In genomic region chr20:63741354-63741675, GRCh38 we compare ENCODE assay signal across 8 cellular contexts. TPM values are rescaled to one million over a fixed set of nuclear protein-coding genes. Genes with fewer than 3 reads are reported as not detected.
A peak's percentile ranks its signal among the peaks of the same experiment; 100 is the strongest.
DNase-seq lines count a peak whose midpoint lies in the region; ATAC-seq, FAIRE-seq and TF ChIP-seq lines count a peak whose summit lies in the region.

No MANE protein-coding gene starts in this region.

- TF ChIP-seq CTCF in OCI-LY3 (IDR thresholded peaks at IDR 0.05; ENCODE audit: low read depth, low read length) (no peak), H1 (IDR thresholded peaks at IDR 0.05; ENCODE audit: control extremely low read depth in 1 of 3, insufficient read depth in 1 of 3, low read depth in 1 of 3, low read length in 3 of 3) (no peak), osteoblast (IDR thresholded peaks at IDR 0.05; ENCODE audit: extremely low read depth, low read depth, low read length) (no peak)

- no peak for TF ChIP-seq EP300 in H1 (IDR thresholded peaks at IDR 0.05; ENCODE audit: borderline replicate concordance in 1 of 2, low read depth in 2 of 2, low read length in 2 of 2)

- H3K79me2 ChIP-seq in OCI-LY3 (ENCODE audit: low read length) (no peaks in the 10 kb centered on the region), H1 (ENCODE audit: control insufficient read depth in 1 of 2, insufficient read depth in 2 of 2, low read length in 2 of 2) (no peaks in the 10 kb centered on the region), osteoblast (ENCODE audit: insufficient read depth, low read length) (peaks cover 4% of the 10 kb centered on the region)

- no peak overlapping the region for H3K23ac ChIP-seq in H1 (ENCODE audit: insufficient read length)

- H3K27me3 ChIP-seq in BLaER1 (no peaks in the 10 kb centered on the region), OCI-LY3 (ENCODE audit: low read depth, low read length) (no peaks in the 10 kb centered on the region), H1 (replicated peaks in 1 of 4; ENCODE audit: control insufficient read depth in 3 of 4, extremely low read depth in 1 of 4, insufficient read depth in 3 of 4, low read length in 3 of 4) (peaks cover 0 to 12% (median 8%) of the 10 kb centered on the region in 4 experiments; a peak in 4 of 7 replicates), osteoblast (ENCODE audit: insufficient read depth, low read length) (no peaks in the 10 kb centered on the region)

- POLR2A ChIA-PET in H1 (lab: Charles Lee; ENCODE audit: partially characterized antibody), result interaction anchor here (1.0 to 2.6 kb wide), 8 partner anchors 9 to 219 kb away, joined by 3 to 23 read pairs (median 6); partner anchors contain the start of genes ARFRP1, RTEL1, TPD52L2 and ZGPAT

- H4K8ac ChIP-seq in H1 (ENCODE audit: extremely low read depth, insufficient read depth, low read length), result no peak overlapping the region

- H2BK20ac ChIP-seq in H1 (ENCODE audit: low read length), result no peak overlapping the region

- no peak overlapping the region for H4K5ac ChIP-seq in H1 (ENCODE audit: insufficient read length, low read depth, low read length)

- H2BK15ac ChIP-seq in H1 (ENCODE audit: low read length), result peak overlapping the region; percentile 46; the same call in 1 of the 2 replicates

- no peak for FAIRE-seq in H1 (lab: Jason Lieb, UNC)

- H2AFZ ChIP-seq in OCI-LY3 (ENCODE audit: low read depth, low read length) (no peak overlapping the region), H1 (ENCODE audit: low read length) (no peak overlapping the region), osteoblast (ENCODE audit: low read length) (no peak overlapping the region)

- H3K4ac ChIP-seq in H1 (replicated peaks; ENCODE audit: insufficient read length, low read depth, low read length), result no peak overlapping the region

- CTCF ChIA-PET in H1 (lab: Charles Lee; ENCODE audit: partially characterized antibody), result interaction anchor here (0.6 to 2.2 kb wide), 11 partner anchors 14 to 264 kb away, joined by 3 to 18 read pairs (median 4); partner anchors contain the start of gene TPD52L2

- no peak for TF ChIP-seq POLR2A in H1 (IDR thresholded peaks at IDR 0.05; ENCODE audit: control extremely low read depth in 1 of 2, low read depth in 2 of 2, low read length in 2 of 2)

- TF ChIP-seq RAD21 in H1 (IDR thresholded peaks at IDR 0.05 in 1 of 2, conservative IDR thresholded peaks at IDR 0.05 in 1 of 2; ENCODE audit: low read depth in 2 of 2, low read length in 2 of 2), result no peak

- H3K4me3 ChIP-seq in BLaER1 (peak overlapping the region; percentile 77), OCI-LY3 (ENCODE audit: low read length) (peak overlapping the region; percentile 89; the same call in 1 of the 2 replicates), H1 (ENCODE audit: extremely low read depth in 1 of 4, insufficient read depth in 2 of 4, low read depth in 3 of 4, low read length in 4 of 4) (peak overlapping the region in 2 of 4 experiments; percentile 49 to 83; a peak in 3 of 8 replicates), osteoblast (ENCODE audit: insufficient read depth, low read length) (peak overlapping the region; percentile 77)

- H3K14ac ChIP-seq in H1 (ENCODE audit: insufficient read length), result no peak overlapping the region

- WGBS in H1 (ENCODE audit: extremely low coverage in 1 of 2, insufficient coverage in 1 of 2, insufficient read length in 1 of 2, insufficient replicate concordance in 2 of 2, low coverage in 1 of 2, low lambda C conversion rate in 2 of 2, missing lambda C conversion rate in 1 of 2), 2 experiments, result 52% methylated on average over 6 of the region's 6 CpGs; no CpG with 5 or more reads in 1 of the 2 experiments

- peak overlapping the region; percentile 78 for H2BK5ac ChIP-seq in H1 (ENCODE audit: low read depth, low read length)

- DNase-seq in H1 (ENCODE audit: low read depth in 1 of 2, low spot score in 2 of 2) (no peak), osteoblast (ENCODE audit: insufficient read length, low spot score, missing footprints) (no peak), nucleus accumbens (lab: John Stamatoyannopoulos, UW) (no peak), NCI-H345 treated with DMSO at 0.1 percent for 48 hours (lab: John Stamatoyannopoulos, UW; ENCODE audit: unreplicated experiment) (no peak), activated gamma-delta T cell treated with Interleukin-2 at 50 U/mL for 16 hours (no peak)

- H3K27ac ChIP-seq in BLaER1 (peak overlapping the region; percentile 81; the same call in 1 of the 2 replicates), OCI-LY3 (ENCODE audit: low read length) (no peak overlapping the region), H1 (ENCODE audit: low read depth, low read length) (no peak overlapping the region), osteoblast (ENCODE audit: low read depth, low read length) (no peak overlapping the region)

- H3K9ac ChIP-seq in BLaER1, result peak overlapping the region; percentile 80
- no peak overlapping the region for H3K9ac ChIP-seq in OCI-LY3 (ENCODE audit: low read length)
- no peak overlapping the region; a peak in 1 of 7 replicates for H3K9ac ChIP-seq in H1 (replicated peaks in 1 of 4; ENCODE audit: extremely low read depth in 1 of 4, low read depth in 3 of 4, low read length in 3 of 4)

- H3K23me2 ChIP-seq in H1 (ENCODE audit: low read depth, low read length), result peaks cover 13% of the 10 kb centered on the region; the same call in 1 of the 2 replicates

- H3K36me3 ChIP-seq in BLaER1, result peaks cover 24% of the 10 kb centered on the region
- peaks cover 15% of the 10 kb centered on the region for H3K36me3 ChIP-seq in OCI-LY3 (replicated peaks; ENCODE audit: low read depth, low read length)
- peaks cover 0 to 10% (median 6%) of the 10 kb centered on the region in 4 experiments; a peak in 3 of 8 replicates for H3K36me3 ChIP-seq in H1 (ENCODE audit: control insufficient read depth in 2 of 4, insufficient read depth in 4 of 4, low read length in 3 of 4)
- H3K36me3 ChIP-seq in osteoblast (ENCODE audit: insufficient read depth, low read length), result peaks cover 22% of the 10 kb centered on the region

- no peak overlapping the region for H2AK5ac ChIP-seq in H1 (ENCODE audit: low read depth, low read length)

- no peak overlapping the region for H4K91ac ChIP-seq in H1 (replicated peaks; ENCODE audit: insufficient read length, low read length)

- ATAC-seq in HG03095 (IDR thresholded peaks at IDR 0.05; ENCODE audit: unreplicated experiment), result no peak

- peak overlapping the region; percentile 60 for H3K18ac ChIP-seq in H1 (ENCODE audit: extremely low read depth, low read length)

- H3K56ac ChIP-seq in H1 (replicated peaks; ENCODE audit: insufficient read length, low read depth, low read length), result no peak overlapping the region

- no peak overlapping the region for H2BK120ac ChIP-seq in H1 (replicated peaks; ENCODE audit: low read depth, low read length)

- no peak overlapping the region for H2BK12ac ChIP-seq in H1 (ENCODE audit: low read depth, low read length)

- H3K4me2 ChIP-seq in BLaER1, result peak overlapping the region; percentile 91
- peak overlapping the region; percentile 84 for H3K4me2 ChIP-seq in OCI-LY3 (ENCODE audit: low read length)
- H3K4me2 ChIP-seq in H1 (ENCODE audit: insufficient read depth in 1 of 2, low read depth in 2 of 2, low read length in 2 of 2), result peak overlapping the region; percentile 70 to 75
- H3K4me2 ChIP-seq in osteoblast (ENCODE audit: insufficient read depth, low read length), result peak overlapping the region; percentile 89

- H3K79me1 ChIP-seq in H1 (ENCODE audit: low read depth, low read length), result no peaks in the 10 kb centered on the region

- H4K20me1 ChIP-seq in BLaER1 (peaks cover 24% of the 10 kb centered on the region), OCI-LY3 (ENCODE audit: insufficient read depth, low read length) (no peaks in the 10 kb centered on the region), H1 (replicated peaks in 1 of 2; ENCODE audit: control insufficient read depth in 1 of 2, insufficient read depth in 2 of 2, low read length in 2 of 2) (peaks cover 0 to 10% of the 10 kb centered on the region in 2 experiments), osteoblast (ENCODE audit: insufficient read depth, low read length) (peaks cover 9% of the 10 kb centered on the region)

- H3K9me3 ChIP-seq in BLaER1 (no peaks in the 10 kb centered on the region), OCI-LY3 (ENCODE audit: insufficient read depth, low read length) (no peaks in the 10 kb centered on the region), H1 (ENCODE audit: insufficient read depth in 2 of 2, low read depth in 1 of 2, low read length in 1 of 2) (no peaks in the 10 kb centered on the region), osteoblast (ENCODE audit: low read depth, low read length) (no peaks in the 10 kb centered on the region)

- H3K4me1 ChIP-seq in BLaER1, result peaks cover 54% of the 10 kb centered on the region
- peaks cover 29% of the 10 kb centered on the region for H3K4me1 ChIP-seq in OCI-LY3 (ENCODE audit: low read length)
- peaks cover 0 to 20% (median 11%) of the 10 kb centered on the region in 4 experiments; a peak in 6 of 7 replicates for H3K4me1 ChIP-seq in H1 (replicated peaks in 1 of 4; ENCODE audit: control insufficient read depth in 3 of 4, insufficient read depth in 4 of 4, low read length in 3 of 4)
- peaks cover 9% of the 10 kb centered on the region for H3K4me1 ChIP-seq in osteoblast (ENCODE audit: insufficient read depth, low read length)

RNA-seq across cellular contexts. Expression of gene SLC2A4RG, which starts 1.7 kb away (rescaled TPM):
- 25.0 and 29.1 TPM in 2 replicates for total RNA-seq in H1 (2021; fragmentation: NEBNext Ultra II Directional; extraction: Animal tissue kit (Norgen Biotek cat#: 25700))
- polyA plus RNA-seq in H1 (2011; rRNA removed), result 15.9 and 32.9 TPM in 2 replicates
- 25.5 TPM for polyA plus RNA-seq in H1 (2011; cell fraction: cytosol; rRNA removed)
- 164 TPM for polyA plus RNA-seq in H1 (2011; cell fraction: nucleus; rRNA removed)
- 12.2 to 32.2 TPM (median 25.5 TPM) in 4 replicates for polyA plus RNA-seq in H1 (2012, experiment 1 of 2)
- polyA plus RNA-seq in H1 (2012, experiment 2 of 2), result 12.8 TPM
- 33.5 TPM for polyA plus RNA-seq in H1 (2013, experiment 1 of 2)
- polyA plus RNA-seq in H1 (2013, experiment 2 of 2), result 30.8 TPM
- polyA minus RNA-seq in H1 (2011; rRNA and poly(A)+ RNA removed), result 2.3 and 2.8 TPM in 2 replicates
- polyA minus RNA-seq in H1 (2011; cell fraction: cytosol; rRNA and poly(A)+ RNA removed), result 14.1 TPM
- 22.7 TPM for polyA minus RNA-seq in H1 (2011; cell fraction: nucleus; rRNA and poly(A)+ RNA removed)
- total RNA-seq in osteoblast, result 27.5 and 29.5 TPM in 2 replicates

RNA-seq across cellular contexts. Expression of gene LIME1, which starts 4.9 kb away (rescaled TPM):
- 3.3 and 4.5 TPM in 2 replicates for total RNA-seq in H1 (2021; fragmentation: NEBNext Ultra II Directional; extraction: Animal tissue kit (Norgen Biotek cat#: 25700))
- 5.9 and 9.5 TPM in 2 replicates for polyA plus RNA-seq in H1 (2011; rRNA removed)
- 4.9 TPM for polyA plus RNA-seq in H1 (2011; cell fraction: cytosol; rRNA removed)
- 19.4 TPM for polyA plus RNA-seq in H1 (2011; cell fraction: nucleus; rRNA removed)
- polyA plus RNA-seq in H1 (2012, experiment 1 of 2), result 2.2 to 3.8 TPM (median 2.7 TPM) in 4 replicates
- polyA plus RNA-seq in H1 (2012, experiment 2 of 2), result 3.0 TPM
- 1.8 TPM for polyA plus RNA-seq in H1 (2013, experiment 1 of 2)
- 1.7 TPM for polyA plus RNA-seq in H1 (2013, experiment 2 of 2)
- 0.28 and 0.37 TPM in 2 replicates for polyA minus RNA-seq in H1 (2011; rRNA and poly(A)+ RNA removed)
- 4.0 TPM for polyA minus RNA-seq in H1 (2011; cell fraction: cytosol; rRNA and poly(A)+ RNA removed)
- 5.9 TPM for polyA minus RNA-seq in H1 (2011; cell fraction: nucleus; rRNA and poly(A)+ RNA removed)
- total RNA-seq in osteoblast, result 1.8 and 2.9 TPM in 2 replicates

RNA-seq across cellular contexts. Expression of gene ZGPAT, which starts 33.5 kb away (rescaled TPM):
- total RNA-seq in H1 (2021; fragmentation: NEBNext Ultra II Directional; extraction: Animal tissue kit (Norgen Biotek cat#: 25700)), result 21.4 and 24.9 TPM in 2 replicates
- 14.5 and 21.5 TPM in 2 replicates for polyA plus RNA-seq in H1 (2011; rRNA removed)
- 26.6 TPM for polyA plus RNA-seq in H1 (2011; cell fraction: cytosol; rRNA removed)
- 43.9 TPM for polyA plus RNA-seq in H1 (2011; cell fraction: nucleus; rRNA removed)
- polyA plus RNA-seq in H1 (2012, experiment 1 of 2), result 18.6 to 26.7 TPM (median 25.5 TPM) in 4 replicates
- 13.2 TPM for polyA plus RNA-seq in H1 (2012, experiment 2 of 2)
- 10.7 TPM for polyA plus RNA-seq in H1 (2013, experiment 1 of 2)
- 11.2 TPM for polyA plus RNA-seq in H1 (2013, experiment 2 of 2)
- polyA minus RNA-seq in H1 (2011; rRNA and poly(A)+ RNA removed), result 7.0 and 8.0 TPM in 2 replicates
- polyA minus RNA-seq in H1 (2011; cell fraction: cytosol; rRNA and poly(A)+ RNA removed), result 13.4 TPM
- polyA minus RNA-seq in H1 (2011; cell fraction: nucleus; rRNA and poly(A)+ RNA removed), result 11.9 TPM
- total RNA-seq in osteoblast, result 15.6 and 18.8 TPM in 2 replicates

RNA-seq across cellular contexts. Expression of gene ARFRP1, which starts 33.5 kb away (rescaled TPM):
- 21.9 and 22.9 TPM in 2 replicates for total RNA-seq in H1 (2021; fragmentation: NEBNext Ultra II Directional; extraction: Animal tissue kit (Norgen Biotek cat#: 25700))
- polyA plus RNA-seq in H1 (2011; rRNA removed), result 12.9 and 19.4 TPM in 2 replicates
- polyA plus RNA-seq in H1 (2011; cell fraction: cytosol; rRNA removed), result 23.2 TPM
- polyA plus RNA-seq in H1 (2011; cell fraction: nucleus; rRNA removed), result 32.0 TPM
- polyA plus RNA-seq in H1 (2012, experiment 1 of 2), result 12.3 to 20.2 TPM (median 18.9 TPM) in 4 replicates
- polyA plus RNA-seq in H1 (2012, experiment 2 of 2), result 9.1 TPM
- polyA plus RNA-seq in H1 (2013, experiment 1 of 2), result 7.5 TPM
- polyA plus RNA-seq in H1 (2013, experiment 2 of 2), result 7.8 TPM
- 12.9 and 15.4 TPM in 2 replicates for polyA minus RNA-seq in H1 (2011; rRNA and poly(A)+ RNA removed)
- polyA minus RNA-seq in H1 (2011; cell fraction: cytosol; rRNA and poly(A)+ RNA removed), result 10.6 TPM
- 34.7 TPM for polyA minus RNA-seq in H1 (2011; cell fraction: nucleus; rRNA and poly(A)+ RNA removed)
- total RNA-seq in osteoblast, result 21.7 and 23.0 TPM in 2 replicates

RNA-seq across cellular contexts. Expression of gene TNFRSF6B, which starts 44.9 kb away (rescaled TPM):
- total RNA-seq in H1 (2021; fragmentation: NEBNext Ultra II Directional; extraction: Animal tissue kit (Norgen Biotek cat#: 25700)), result not detected in 2 replicates
- 3.1 and 5.4 TPM in 2 replicates for polyA plus RNA-seq in H1 (2011; rRNA removed)
- 2.5 TPM for polyA plus RNA-seq in H1 (2011; cell fraction: cytosol; rRNA removed)
- polyA plus RNA-seq in H1 (2011; cell fraction: nucleus; rRNA removed), result 16.8 TPM
- 0.27 to 1.6 TPM (median 0.43 TPM) in 3 of 4 replicates, not detected in the other for polyA plus RNA-seq in H1 (2012, experiment 1 of 2)
- polyA plus RNA-seq in H1 (2012, experiment 2 of 2), result 0.39 TPM
- 0.75 TPM for polyA plus RNA-seq in H1 (2013, experiment 1 of 2)
- polyA plus RNA-seq in H1 (2013, experiment 2 of 2), result 0.96 TPM
- polyA minus RNA-seq in H1 (2011; rRNA and poly(A)+ RNA removed), result not detected in 2 replicates
- polyA minus RNA-seq in H1 (2011; cell fraction: cytosol; rRNA and poly(A)+ RNA removed), result not detected
- polyA minus RNA-seq in H1 (2011; cell fraction: nucleus; rRNA and poly(A)+ RNA removed), result 1.1 TPM
- 2.1 and 2.9 TPM in 2 replicates for total RNA-seq in osteoblast
